ENCODE assay signal across 20 cellular contexts in the genomic region with DNA sequence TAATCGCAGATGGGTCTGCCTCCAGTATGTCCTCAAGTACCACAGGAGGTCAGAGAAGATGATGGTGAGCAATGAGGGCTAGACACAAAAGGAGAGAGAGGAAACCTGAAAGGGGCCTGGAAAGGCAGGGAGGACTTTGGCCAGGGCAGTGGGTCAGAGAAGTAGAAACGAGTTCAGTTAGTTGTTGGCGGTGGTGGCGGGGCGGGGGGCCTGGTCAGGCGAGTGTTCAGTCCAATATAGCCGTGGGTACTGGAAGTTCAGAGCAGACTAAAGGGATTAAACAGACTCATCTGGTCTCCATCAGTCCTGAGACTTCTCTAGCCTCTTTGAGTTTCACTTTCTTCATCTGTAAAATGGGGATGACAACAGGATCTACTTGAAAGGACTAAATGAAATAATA.
"Had no signal": no experiment of that assay in that cellular context is flagged by ENCODE, and none has a peak within 500 bp of the region (broad histone marks: within the 10 kb centered on the region; RNA-seq: fewer than 3 reads in every experiment).

No MANE protein-coding gene starts in this region.

- H3K27me3 ChIP-seq: foreskin keratinocyte, right atrium auricular region, upper lobe of right lung had no signal

- H3K4me3 Mint-ChIP-seq: activated CD4-positive, alpha-beta T cell treated with anti-CD3 and anti-CD28 coated beads, Interleukin-2, amount 10 ng/mL, durations not matched to agents 24 days and 14 days; activated naive CD4-positive, alpha-beta T cell treated with anti-CD3 and anti-CD28 coated beads, Interleukin-2, amount 50 U/mL, for 24 hours; neural crest cell; stimulated activated naive CD8-positive, alpha-beta T cell treated with anti-CD3 and anti-CD28 coated beads, Interleukin-15, amount 100 ng/mL, for 72 hours; T-helper 2 cell treated with Interferon-gamma antibody and Interleukin-4, amounts not matched to agents 5 μg/mL and 100 μg/mL, for 36 hours had no signal

- H3K4me1 ChIP-seq: prostate gland, upper lobe of right lung had no signal

- H3K4me3 ChIP-seq: lung, prostate gland, right atrium auricular region, thoracic aorta, upper lobe of right lung had no signal

- H3K27ac Mint-ChIP-seq: activated CD4-positive, alpha-beta T cell treated with anti-CD3 and anti-CD28 coated beads, Interleukin-2, amount 10 ng/mL, durations not matched to agents 24 days and 14 days; activated naive CD4-positive, alpha-beta T cell treated with anti-CD3 and anti-CD28 coated beads, Interleukin-2, amount 50 U/mL, for 24 hours; T-helper 2 cell treated with Interferon-gamma antibody and Interleukin-4, amounts not matched to agents 5 μg/mL and 100 μg/mL, for 36 hours had no signal

- DNase-seq: activated CD4-positive, alpha-beta T cell treated with anti-CD3 and anti-CD28 coated beads, Interleukin-2, amount 10 ng/mL, durations not matched to agents 24 days and 14 days; activated CD4-positive, CD25-positive, alpha-beta regulatory T cell; activated CD8-positive, alpha-beta memory T cell treated with anti-CD3 and anti-CD28 coated beads, Interleukin-2, amount 50 U/mL, for 4 hours; activated gamma-delta T cell; activated T-cell treated with anti-CD3 and anti-CD28 coated beads, Interleukin-2, amount 50 U/mL, for 48 hours; foreskin keratinocyte; hippocampal formation; islet precursor cell; midbrain; stimulated activated CD4-positive, alpha-beta T cell treated with anti-CD3 and anti-CD28 coated beads, Interleukin-2, amount 100 ng/mL, for 48 hours; stimulated activated naive CD8-positive, alpha-beta T cell treated with anti-CD3 and anti-CD28 coated beads, Interleukin-15, amount 100 ng/mL, for 72 hours; upper lobe of right lung had no signal

- H3K27ac ChIP-seq: epithelial cell of prostate, foreskin keratinocyte, prostate gland, right atrium auricular region, thoracic aorta, upper lobe of right lung had no signal

- H3K9me3 Mint-ChIP-seq: activated CD4-positive, alpha-beta T cell treated with anti-CD3 and anti-CD28 coated beads, Interleukin-2, amount 10 ng/mL, durations not matched to agents 24 days and 14 days; activated naive CD4-positive, alpha-beta T cell treated with anti-CD3 and anti-CD28 coated beads, Interleukin-2, amount 50 U/mL, for 24 hours; neural crest cell; stimulated activated naive CD8-positive, alpha-beta T cell treated with anti-CD3 and anti-CD28 coated beads, Interleukin-15, amount 100 ng/mL, for 72 hours; T-helper 2 cell treated with Interferon-gamma antibody and Interleukin-4, amounts not matched to agents 5 μg/mL and 100 μg/mL, for 36 hours had no signal

- ATAC-seq: foreskin keratinocyte; stimulated activated naive CD8-positive, alpha-beta T cell treated with anti-CD3 and anti-CD28 coated beads, Interleukin-15, amount 100 ng/mL, for 72 hours; upper lobe of right lung had no signal

- H3K9me3 ChIP-seq: prostate gland, right atrium auricular region, thoracic aorta, upper lobe of right lung had no signal

- H3K27me3 Mint-ChIP-seq: activated CD4-positive, alpha-beta T cell treated with anti-CD3 and anti-CD28 coated beads, Interleukin-2, amount 10 ng/mL, durations not matched to agents 24 days and 14 days; activated naive CD4-positive, alpha-beta T cell treated with anti-CD3 and anti-CD28 coated beads, Interleukin-2, amount 50 U/mL, for 24 hours; stimulated activated naive CD8-positive, alpha-beta T cell treated with anti-CD3 and anti-CD28 coated beads, Interleukin-15, amount 100 ng/mL, for 72 hours had no signal

- H3K36me3 ChIP-seq: prostate gland, right atrium auricular region, thoracic aorta, upper lobe of right lung had no signal
